8 cellular contexts compared by ENCODE assay signal in genomic region chr1:32142446-32143301, GRCh38. TPM values are rescaled to one million over a fixed set of nuclear protein-coding genes. Genes with fewer than 3 reads are reported as not detected.
DNase-seq lines count a peak whose midpoint lies in the region; ATAC-seq and TF ChIP-seq lines count a peak whose summit lies in the region.

No MANE protein-coding gene starts in this region.

- H3K4me3 Mint-ChIP-seq in Caco-2 (ENCODE audit: unreplicated experiment) (no peak overlapping the region), nephron progenitor cell (no peak overlapping the region)

- H3K9me3 ChIP-seq in Caco-2, result no peaks in the 10 kb centered on the region

- DNase-seq in Caco-2, result peak; percentile 46 to 73
- DNase-seq in NCI-H2196 (lab: John Stamatoyannopoulos, UW; ENCODE audit: unreplicated experiment), result peak; percentile 81
- no peak for DNase-seq in nephron progenitor cell
- no peak for DNase-seq in stimulated activated CD4-positive, alpha-beta T cell treated with anti-CD3 and anti-CD28 coated beads, Interleukin-1b, Interleukin-23, amount 100 ng/mL, for 48 hours
- no peak for DNase-seq in HK-2 (ENCODE audit: unreplicated experiment)

- no peaks in the 10 kb centered on the region for H3K27me3 ChIP-seq in Caco-2 (replicated peaks; ENCODE audit: control insufficient read depth, insufficient read depth, low read length)

- no peak overlapping the region for H3K4me3 ChIP-seq in Caco-2 (ENCODE audit: low read depth, low read length)

- intact Hi-C loops in Caco-2 (cut with micrococcal nuclease; ENCODE audit: unreplicated experiment), result no loop called here

- H3K36me3 Mint-ChIP-seq in Caco-2 (ENCODE audit: insufficient read depth, unreplicated experiment), result no peaks in the 10 kb centered on the region
- peaks cover 37% of the 10 kb centered on the region for H3K36me3 Mint-ChIP-seq in nephron progenitor cell (ENCODE audit: low read depth)

- TF ChIP-seq CTCF in Caco-2 (IDR thresholded peaks at IDR 0.05; ENCODE audit: insufficient read depth in 1 of 2, low read depth in 1 of 2, low read length in 1 of 2, severe bottlenecking in 1 of 2, unreplicated experiment in 1 of 2) (no peak), nephron progenitor cell (IDR thresholded peaks at IDR 0.05) (no peak)

- peaks cover 7% of the 10 kb centered on the region; the same call in 1 of the 2 replicates for H3K4me1 ChIP-seq in Caco-2

- no peaks in the 10 kb centered on the region for H3K36me3 ChIP-seq in Caco-2 (ENCODE audit: control insufficient read depth, insufficient read depth, low read length)

- POLR2A ChIA-PET in Caco-2 (lab: Charles Lee), result interaction anchor here (0.7 kb wide), 1 partner anchor 35 kb away, joined by 3 read pairs; the partner anchor contains the start of gene KPNA6

- H3K4me1 Mint-ChIP-seq in Caco-2 (ENCODE audit: low read depth, unreplicated experiment), result peaks cover 19% of the 10 kb centered on the region
- peaks cover 4% of the 10 kb centered on the region for H3K4me1 Mint-ChIP-seq in nephron progenitor cell

- H3K27me3 Mint-ChIP-seq in Caco-2 (ENCODE audit: insufficient read depth, unreplicated experiment) (no peaks in the 10 kb centered on the region), nephron progenitor cell (ENCODE audit: low read depth, poor library complexity) (no peaks in the 10 kb centered on the region)

- CTCF ChIA-PET in Caco-2 (lab: Charles Lee), result interaction anchor here (1.3 kb wide), 1 partner anchor 37 kb away, joined by 6 read pairs; the partner anchor contains the start of gene TXLNA

- H3K9me3 Mint-ChIP-seq in Caco-2 (ENCODE audit: unreplicated experiment), result no peaks in the 10 kb centered on the region
- peaks cover 25% of the 10 kb centered on the region for H3K9me3 Mint-ChIP-seq in nephron progenitor cell

- peak overlapping the region; percentile 76 for H3K27ac Mint-ChIP-seq in Caco-2 (ENCODE audit: unreplicated experiment)
- peak overlapping the region; percentile 79 for H3K27ac Mint-ChIP-seq in nephron progenitor cell

- ATAC-seq in esophagus mucosa (peak; percentile 78), HG02763 (IDR thresholded peaks at IDR 0.05; ENCODE audit: unreplicated experiment) (no peak), GM21529 (IDR thresholded peaks at IDR 0.05; ENCODE audit: unreplicated experiment) (no peak)

- no TSS peak for BruUV-seq in Caco-2 (replicated peaks; lab: Mats Ljungman, UMichigan)

RNA-seq across cellular contexts. Expression of gene KPNA6, which starts 34.8 kb away (rescaled TPM):
- total RNA-seq in Caco-2 (2022) (49.8 and 52.8 TPM in 2 replicates), esophagus mucosa (54.1 TPM)

RNA-seq across cellular contexts. Expression of gene TXLNA, which starts 36.8 kb away (rescaled TPM):
- 33.2 and 35.0 TPM in 2 replicates for total RNA-seq in Caco-2 (2022)
- total RNA-seq in esophagus mucosa, result 37.0 TPM

RNA-seq across cellular contexts. Expression of gene CCDC28B, which starts 57.7 kb away (rescaled TPM):
- total RNA-seq in Caco-2 (2022) (3.7 and 3.9 TPM in 2 replicates), esophagus mucosa (1.1 TPM)

Comparison
In these comparisons a context has a peak if more than half of its experiments do, and no peak if none do; other contexts are left out.
1. DNase-seq: peak in Caco-2 (2 of 2) and NCI-H2196 (single experiment); none in nephron progenitor cell (single experiment), stimulated activated CD4-positive, alpha-beta T cell treated with anti-CD3 and anti-CD28 coated beads, Interleukin-1b, Interleukin-23, amount 100 ng/mL, for 48 hours (single experiment) and HK-2 (single experiment).